In the genomic region with DNA sequence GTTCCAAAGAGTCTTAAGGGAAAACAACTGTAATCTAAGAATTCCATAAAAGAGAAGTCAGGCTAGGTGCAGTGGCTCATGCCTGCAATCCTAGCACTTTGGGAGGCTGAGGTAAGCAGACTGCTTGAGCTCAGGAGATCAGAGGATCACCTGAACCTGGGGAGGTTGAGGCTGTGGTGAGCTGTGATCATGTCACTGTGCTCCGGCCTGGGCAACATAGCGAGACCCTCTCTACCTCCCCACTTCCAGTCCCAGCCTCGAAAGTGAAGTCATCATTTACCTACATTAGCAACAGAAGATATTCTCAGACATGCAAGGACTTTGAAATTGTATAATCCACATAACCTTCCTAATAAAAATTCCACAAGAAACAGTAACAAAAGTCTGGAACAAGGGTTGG, we compare ENCODE assay signal across 1 cellular context.
TF ChIP-seq lines count a peak whose summit lies in the region.

No MANE protein-coding gene starts in this region.

TF ChIP-seq in HEK293, 187 proteins besides CTCF, POLR2A, EP300 and RAD21 (continued from another document):
- no peak for TF ChIP-seq PRDM2 (tag by site-specific recombination; IDR thresholded peaks at IDR 0.05; ENCODE audit: borderline replicate concordance)
TF ChIP-seq in HEK293: peak in this region for 1.
